Comparison of ENCODE assay signal across 7 cellular contexts in the genomic region with DNA sequence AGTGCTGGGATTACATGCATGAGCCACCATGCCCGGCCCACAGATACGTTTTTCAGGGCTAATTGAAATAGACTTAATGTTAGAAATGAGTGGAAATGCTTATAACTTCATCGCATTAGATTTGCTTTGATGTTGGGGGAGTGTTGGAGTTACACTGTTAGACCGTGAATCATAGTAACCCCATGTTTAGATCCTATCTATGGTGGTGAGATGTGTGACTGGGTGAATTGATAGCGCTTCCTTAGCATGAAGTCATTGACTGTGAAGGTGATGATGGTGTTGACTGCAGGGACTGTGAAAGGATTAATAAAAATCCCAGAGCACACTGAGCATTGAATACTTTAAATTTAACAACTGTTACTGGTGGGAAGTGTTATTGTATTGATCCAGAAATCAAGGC. TPM values are rescaled to one million over a fixed set of nuclear protein-coding genes. Genes with fewer than 3 reads are reported as not detected.
A peak's percentile ranks its signal among the peaks of the same experiment; 100 is the strongest.
DNase-seq lines count a peak whose midpoint lies in the region; ATAC-seq and TF ChIP-seq lines count a peak whose summit lies in the region.
"Had no signal": no experiment of that assay in that cellular context is flagged by ENCODE, and none has a peak within 500 bp of the region (broad histone marks: within the 10 kb centered on the region; RNA-seq: fewer than 3 reads in every experiment).

No MANE protein-coding gene starts in this region.

- H3K36me3 Mint-ChIP-seq in CD8-positive, alpha-beta T cell = peaks cover 76% of the 10 kb centered on the region
- H3K36me3 Mint-ChIP-seq in activated CD4-positive, alpha-beta memory T cell treated with anti-CD3 and anti-CD28 coated beads, Interleukin-2, amount 10 ng/mL, durations not matched to agents 7 days and 5 days (ENCODE audit: low read depth) = peaks cover 83% of the 10 kb centered on the region
- H3K36me3 Mint-ChIP-seq in mesothelial cell of epicardium = peaks cover 65% of the 10 kb centered on the region

- ATAC-seq in CD8-positive, alpha-beta T cell = peak; percentile 30

- H3K4me3 Mint-ChIP-seq in CD8-positive, alpha-beta T cell = peak overlapping the region; percentile 94
- peak overlapping the region; percentile 88 for H3K4me3 Mint-ChIP-seq in activated CD4-positive, alpha-beta memory T cell treated with anti-CD3 and anti-CD28 coated beads, Interleukin-2, amount 10 ng/mL, durations not matched to agents 7 days and 5 days
- peak overlapping the region; percentile 95 for H3K4me3 Mint-ChIP-seq in mesothelial cell of epicardium

- H3K9me3 ChIP-seq in CD8-positive, alpha-beta T cell (ENCODE audit: low read length) = no peaks in the 10 kb centered on the region
- H3K9me3 ChIP-seq: transverse colon had no signal

- peak overlapping the region; percentile 96 for H3K27ac Mint-ChIP-seq in CD8-positive, alpha-beta T cell
- peak overlapping the region; percentile 9 for H3K27ac Mint-ChIP-seq in activated CD4-positive, alpha-beta memory T cell treated with anti-CD3 and anti-CD28 coated beads, Interleukin-2, amount 10 ng/mL, durations not matched to agents 7 days and 5 days
- no peak overlapping the region for H3K27ac Mint-ChIP-seq in mesothelial cell of epicardium

- H3K9me3 Mint-ChIP-seq in CD8-positive, alpha-beta T cell = peaks cover 15% of the 10 kb centered on the region
- H3K9me3 Mint-ChIP-seq in activated CD4-positive, alpha-beta memory T cell treated with anti-CD3 and anti-CD28 coated beads, Interleukin-2, amount 10 ng/mL, durations not matched to agents 7 days and 5 days = peaks cover 45% of the 10 kb centered on the region
- H3K9me3 Mint-ChIP-seq in mesothelial cell of epicardium = peaks cover 15% of the 10 kb centered on the region

- peaks cover 2% of the 10 kb centered on the region for H3K27me3 Mint-ChIP-seq in CD8-positive, alpha-beta T cell (ENCODE audit: low read depth)
- H3K27me3 Mint-ChIP-seq in activated CD4-positive, alpha-beta memory T cell treated with anti-CD3 and anti-CD28 coated beads, Interleukin-2, amount 10 ng/mL, durations not matched to agents 7 days and 5 days = peaks cover 2% of the 10 kb centered on the region
- H3K27me3 Mint-ChIP-seq in mesothelial cell of epicardium (ENCODE audit: low read depth) = peaks cover 3% of the 10 kb centered on the region

- no peak for DNase-seq in CD8-positive, alpha-beta T cell
- no peak for DNase-seq in activated CD4-positive, alpha-beta memory T cell treated with anti-CD3 and anti-CD28 coated beads, Interleukin-2, amount 10 ng/mL, durations not matched to agents 7 days and 5 days
- DNase-seq in mesothelial cell of epicardium (ENCODE audit: low spot score in 2 of 2, unreplicated experiment in 2 of 2) (no peak), iPS-NIHi7 (ENCODE audit: extremely low spot score) (no peak), DMS 273 treated with DMSO at 0.1 percent for 48 hours (lab: John Stamatoyannopoulos, UW) (no peak), caudate nucleus (lab: John Stamatoyannopoulos, UW) (no peak)
- DNase-seq: transverse colon had no signal

- no peak overlapping the region for H3K27ac ChIP-seq in CD8-positive, alpha-beta T cell (ENCODE audit: low read depth, low read length)
- no peak overlapping the region for H3K27ac ChIP-seq in caudate nucleus (ENCODE audit: low read depth, low read length)

- peak overlapping the region; percentile 84 for H3K4me3 ChIP-seq in CD8-positive, alpha-beta T cell (ENCODE audit: low read depth, low read length)

- H3K36me3 ChIP-seq in CD8-positive, alpha-beta T cell (ENCODE audit: insufficient read depth, low read length) = peaks cover 24% of the 10 kb centered on the region

- no peaks in the 10 kb centered on the region for H3K27me3 ChIP-seq in CD8-positive, alpha-beta T cell (ENCODE audit: insufficient read depth, low read length)
- H3K27me3 ChIP-seq: transverse colon had no signal

- CTCF ChIA-PET in CD8-positive, alpha-beta T cell (lab: Charles Lee) = interaction anchor here (0.5 kb wide), 1 partner anchor 102 kb away, joined by 3 read pairs; no protein-coding TSS in a partner anchor
- CTCF ChIA-PET in activated CD4-positive, alpha-beta memory T cell treated with anti-CD3 and anti-CD28 coated beads, Interleukin-2, amount 10 ng/mL, durations not matched to agents 7 days and 5 days (lab: Charles Lee) = no interaction called here

- intact Hi-C loops in CD8-positive, alpha-beta T cell (cut with DNase I, micrococcal nuclease) = loop anchor here (1.0 to 5.0 kb wide), 4 partner anchors 127 to 534 kb away; partner anchors contain the start of genes TRAPPC2B (in 1 of the 2), ZNF304 (in 1 of the 2), ZNF543 (in 1 of the 2) and ZNF547 (in 1 of the 2)

- H3K4me1 ChIP-seq in CD8-positive, alpha-beta T cell (ENCODE audit: insufficient read depth, low read length) = peaks cover 22% of the 10 kb centered on the region

- peaks cover 40% of the 10 kb centered on the region for H3K4me1 Mint-ChIP-seq in CD8-positive, alpha-beta T cell (ENCODE audit: low read depth)
- H3K4me1 Mint-ChIP-seq in activated CD4-positive, alpha-beta memory T cell treated with anti-CD3 and anti-CD28 coated beads, Interleukin-2, amount 10 ng/mL, durations not matched to agents 7 days and 5 days = peaks cover 29% of the 10 kb centered on the region
- peaks cover 23% of the 10 kb centered on the region for H3K4me1 Mint-ChIP-seq in mesothelial cell of epicardium

- POLR2A ChIA-PET in CD8-positive, alpha-beta T cell (lab: Charles Lee) = interaction anchor here (0.9 kb wide), 1 partner anchor 22 kb away, joined by 3 read pairs; no protein-coding TSS in a partner anchor
- POLR2A ChIA-PET in activated CD4-positive, alpha-beta memory T cell treated with anti-CD3 and anti-CD28 coated beads, Interleukin-2, amount 10 ng/mL, durations not matched to agents 7 days and 5 days (lab: Charles Lee) = interaction anchor here (1.4 kb wide), 1 partner anchor 86 kb away, joined by 3 read pairs; no protein-coding TSS in a partner anchor

- TF ChIP-seq CTCF in CD8-positive, alpha-beta T cell (IDR thresholded peaks at IDR 0.05) = no peak
- no peak for TF ChIP-seq CTCF in mesothelial cell of epicardium (IDR thresholded peaks at IDR 0.05; ENCODE audit: unreplicated experiment)

RNA-seq across cellular contexts. Expression of gene ZNF264, which starts 1.7 kb away (rescaled TPM):
- total RNA-seq in CD8-positive, alpha-beta T cell = 10 to 100 TPM; 54.7 to 57.0 TPM
- total RNA-seq in activated CD4-positive, alpha-beta memory T cell treated with anti-CD3 and anti-CD28 coated beads, Interleukin-2, amount 10 ng/mL, durations not matched to agents 7 days and 5 days = 10 to 100 TPM; 39.4 to 41.3 TPM
- 39.6 to 43.0 TPM (median 41.1 TPM) in 3 replicates for total RNA-seq in mesothelial cell of epicardium

RNA-seq across cellular contexts. Expression of gene DUXA, which starts 25.7 kb away (rescaled TPM):
- not detected for total RNA-seq in CD8-positive, alpha-beta T cell
- not detected for total RNA-seq in activated CD4-positive, alpha-beta memory T cell treated with anti-CD3 and anti-CD28 coated beads, Interleukin-2, amount 10 ng/mL, durations not matched to agents 7 days and 5 days
- not detected in 3 replicates for total RNA-seq in mesothelial cell of epicardium
- total RNA-seq: transverse colon had no signal

RNA-seq across cellular contexts. Expression of gene AURKC, which starts 37.8 kb away (rescaled TPM):
- total RNA-seq in CD8-positive, alpha-beta T cell = 1 to 10 TPM in 1 of 2 experiments, under 1 TPM in 1; 0.89 to 2.1 TPM
- 1 to 10 TPM in 1 of 2 experiments, under 1 TPM in 1; 0.63 to 1.7 TPM for total RNA-seq in activated CD4-positive, alpha-beta memory T cell treated with anti-CD3 and anti-CD28 coated beads, Interleukin-2, amount 10 ng/mL, durations not matched to agents 7 days and 5 days
- 1.1 to 1.4 TPM (median 1.3 TPM) in 3 replicates for total RNA-seq in mesothelial cell of epicardium
- total RNA-seq: transverse colon had no signal

RNA-seq across cellular contexts. Expression of gene ZNF805, which starts 47.4 kb away (rescaled TPM):
- total RNA-seq in CD8-positive, alpha-beta T cell = 10 to 100 TPM; 49.1 to 49.2 TPM
- total RNA-seq in activated CD4-positive, alpha-beta memory T cell treated with anti-CD3 and anti-CD28 coated beads, Interleukin-2, amount 10 ng/mL, durations not matched to agents 7 days and 5 days = 10 to 100 TPM in 1 of 2 experiments, 1 to 10 TPM in 1; 9.8 to 10.0 TPM
- 20.8 to 23.3 TPM (median 21.1 TPM) in 3 replicates for total RNA-seq in mesothelial cell of epicardium

RNA-seq across cellular contexts. Expression of gene ZIM3, which starts 48.0 kb away (rescaled TPM):
- total RNA-seq in CD8-positive, alpha-beta T cell = not detected
- not detected for total RNA-seq in activated CD4-positive, alpha-beta memory T cell treated with anti-CD3 and anti-CD28 coated beads, Interleukin-2, amount 10 ng/mL, durations not matched to agents 7 days and 5 days
- total RNA-seq in mesothelial cell of epicardium = not detected in 3 replicates
- total RNA-seq: transverse colon had no signal
